31 cellular contexts compared by ENCODE assay signal in the genomic region with DNA sequence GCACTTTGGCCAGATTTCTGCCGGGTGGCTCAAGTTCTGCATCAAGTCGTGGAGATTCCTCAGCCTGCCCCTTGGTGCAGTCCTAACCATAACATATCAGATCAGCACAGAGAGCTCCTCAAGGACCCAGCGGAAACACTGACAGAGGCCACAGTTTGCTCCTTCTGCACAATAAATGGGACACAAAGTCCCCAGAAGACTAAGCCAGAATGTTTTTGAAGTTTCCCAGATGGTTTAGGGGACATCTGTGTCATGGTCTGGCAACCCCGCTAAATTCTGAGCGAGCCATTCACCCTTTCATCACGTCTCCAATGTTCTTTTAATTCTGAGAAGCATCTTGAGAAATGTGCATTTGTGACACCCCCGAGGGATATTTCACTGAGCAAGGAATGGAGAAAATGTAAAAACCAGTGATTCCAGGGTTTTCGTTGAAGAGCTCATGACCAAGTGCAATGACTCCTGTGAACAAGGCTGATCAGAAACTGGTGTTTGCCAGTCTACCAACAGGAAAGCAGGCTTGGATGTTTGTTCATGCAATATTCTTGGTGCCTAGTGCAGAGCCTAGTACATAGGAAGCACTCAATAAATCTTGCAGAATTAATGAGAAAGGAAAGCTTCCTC.
DNase-seq lines count a peak whose midpoint lies in the region; ATAC-seq and TF ChIP-seq lines count a peak whose summit lies in the region.
"Had no signal": no experiment of that assay in that cellular context is flagged by ENCODE, and none has a peak within 500 bp of the region (broad histone marks: within the 10 kb centered on the region; RNA-seq: fewer than 3 reads in every experiment).

No MANE protein-coding gene starts in this region.

- no peak for TF ChIP-seq POLR2A in gastroesophageal sphincter (IDR thresholded peaks at IDR 0.05)

- H3K79me2 ChIP-seq in smooth muscle cell (ENCODE audit: low read depth) = no peaks in the 10 kb centered on the region

- peak overlapping the region in 2 of 4 donors; percentile 35 to 51 for H3K27ac ChIP-seq in gastroesophageal sphincter
- H3K27ac ChIP-seq in smooth muscle cell (ENCODE audit: low read depth) = no peak overlapping the region
- H3K27ac ChIP-seq: A549, ovary, PC-9, testis, vagina, VCaP had no signal

- WGBS in gastroesophageal sphincter (ENCODE audit: low coverage in 1 of 2), 2 donors = 66 to 77% methylated on average over 4 to 5 of the region's 8 CpGs
- WGBS in smooth muscle cell (ENCODE audit: low lambda C conversion rate) = 59% methylated on average over 8 of the region's 8 CpGs

- ATAC-seq in gastroesophageal sphincter = peak; percentile 46
- ATAC-seq in left lobe of liver = peak; percentile 44
- ATAC-seq in GM21576 (IDR thresholded peaks at IDR 0.05; ENCODE audit: unreplicated experiment) = no peak
- ATAC-seq in GM19035 (IDR thresholded peaks at IDR 0.05; ENCODE audit: unreplicated experiment) = no peak
- no peak for ATAC-seq in HG03342 (IDR thresholded peaks at IDR 0.05; ENCODE audit: unreplicated experiment)
- ATAC-seq: A549; activated naive CD8-positive, alpha-beta T cell treated with anti-CD3 and anti-CD28 coated beads, Interleukin-2, amount 50 U/mL, for 24 hours; K562; natural killer cell treated with Interleukin-12 subunit alpha and Interleukin-12 subunit beta and Interleukin-15 and Interleukin-18, amount 100 ng/mL, for 72 hours; stimulated activated memory B cell treated with anti-CD40 and anti-IgM and Interleukin-4, amounts not matched to agents 10 μg/mL and 1 μg/mL and 100 μg/mL, for 72 hours had no signal

- H3K4me1 ChIP-seq in gastroesophageal sphincter = no peaks in the 10 kb centered on the region
- no peaks in the 10 kb centered on the region for H3K4me1 ChIP-seq in smooth muscle cell (ENCODE audit: low read depth)
- H3K4me1 ChIP-seq: BE2C, testis, vagina had no signal

- H3K9ac ChIP-seq in smooth muscle cell (ENCODE audit: low read depth) = no peak overlapping the region

- TF ChIP-seq CTCF in gastroesophageal sphincter (IDR thresholded peaks at IDR 0.05) (no peak), smooth muscle cell (IDR thresholded peaks at IDR 0.05; ENCODE audit: borderline replicate concordance, insufficient read depth, poor library complexity, severe bottlenecking) (no peak)

- H3K36me3 ChIP-seq in gastroesophageal sphincter (no peaks in the 10 kb centered on the region), smooth muscle cell (ENCODE audit: low read depth) (no peaks in the 10 kb centered on the region)
- H3K36me3 ChIP-seq: BE2C, ovary, vagina had no signal

- TF ChIP-seq EP300 in gastroesophageal sphincter (IDR thresholded peaks at IDR 0.05) = no peak

- no peak overlapping the region for H3K4me3 ChIP-seq in gastroesophageal sphincter
- H3K4me3 ChIP-seq in smooth muscle cell = no peak overlapping the region
- H3K4me3 ChIP-seq: A549, K562, ovary, PC-9, testis, vagina had no signal

- H3K9me3 ChIP-seq in gastroesophageal sphincter (no peaks in the 10 kb centered on the region), smooth muscle cell (replicated peaks; ENCODE audit: low read depth) (no peaks in the 10 kb centered on the region)
- H3K9me3 ChIP-seq: A549, BE2C, ovary, testis, vagina had no signal

- DNase-seq in EH (ENCODE audit: low read depth) (peak; percentile 38), left lobe of liver (ENCODE audit: low spot score) (no peak), smooth muscle cell (lab: John Stamatoyannopoulos, UW; ENCODE audit: unreplicated experiment) (no peak), AG08395 (ENCODE audit: low spot score) (no peak)
- DNase-seq: activated CD4-positive, alpha-beta T cell treated with anti-CD3 and anti-CD28 coated beads for 4 hours; activated naive CD8-positive, alpha-beta T cell treated with anti-CD3 and anti-CD28 coated beads, Interleukin-2, amount 50 U/mL, for 24 hours; activated T-cell treated with anti-CD3 and anti-CD28 coated beads, Interleukin-2, amount 50 U/mL, for 24 hours; BE2C; HCEC 1CT; head of caudate nucleus; NCI-H1092 treated with DMSO at 0.1 percent for 48 hours; NCI-H187; NCI-H2171 treated with DMSO at 0.1 percent for 48 hours; NCI-H524; NK-92 treated with Interleukin-12 subunit alpha and Interleukin-12 subunit beta, amount 100 ng/mL, for 24 hours; ovary; PC-9; SHP77; stimulated activated CD4-positive, alpha-beta T cell treated with anti-CD3 and anti-CD28 coated beads, Interleukin-4, amount 100 ng/mL, for 4 hours; T-helper 9 cell; testis had no signal

- no peaks in the 10 kb centered on the region for H4K20me1 ChIP-seq in smooth muscle cell (ENCODE audit: low read depth)

- H3K27me3 ChIP-seq in gastroesophageal sphincter = no peaks in the 10 kb centered on the region
- no peaks in the 10 kb centered on the region for H3K27me3 ChIP-seq in smooth muscle cell (ENCODE audit: low read depth)
- H3K27me3 ChIP-seq: BE2C, ovary, testis, vagina had no signal

- H2AFZ ChIP-seq in smooth muscle cell (ENCODE audit: low read depth) = peak overlapping the region; percentile 16
- H2AFZ ChIP-seq: PC-9 had no signal

- no peak overlapping the region for H3K4me2 ChIP-seq in smooth muscle cell
- H3K4me2 ChIP-seq: A549, PC-9 had no signal

- no peaks in the 10 kb centered on the region for H3F3A ChIP-seq in smooth muscle cell (ENCODE audit: low read depth)

Comparison
In these comparisons a context has a peak if more than half of its experiments do, and no peak if none do; other contexts are left out.
1. ATAC-seq: peak in gastroesophageal sphincter (single experiment) and left lobe of liver (single experiment); none in GM21576 (single experiment), GM19035 (single experiment) and HG03342 (single experiment).